Comparison of ENCODE assay signal across 1 cellular context in genomic region chr1:53889304-53890298, GRCh38.
TF ChIP-seq lines count a peak whose summit lies in the region.

Gene YIPF1 (minus strand): TSS chr1:53889797. CDS start chr1:53888937, 860 bp downstream.

TF ChIP-seq in K562, 482 proteins besides CTCF, POLR2A, EP300 and RAD21 (continued from another document and continues in another):
- TF ChIP-seq HMG20B (CRISPR knock-in tag; IDR thresholded peaks at IDR 0.05) (no peak), PTBP1 (IDR thresholded peaks at IDR 0.05; ENCODE audit: low read depth, low read length) (peak; percentile 97), RCOR1 (IDR thresholded peaks at IDR 0.05; ENCODE audit: borderline replicate concordance in 1 of 2, low read depth in 2 of 2, low read length in 2 of 2) (peak; percentile 94 to 99), CTBP1 (IDR thresholded peaks at IDR 0.05; ENCODE audit: borderline replicate concordance) (peak; percentile 41; the same call in 1 of the 2 replicates), NELFE (IDR thresholded peaks at IDR 0.05; ENCODE audit: insufficient read depth, insufficient read length) (no peak), SLC30A9 (CRISPR knock-in tag; IDR thresholded peaks at IDR 0.05) (no peak), IRF2 (CRISPR knock-in tag; IDR thresholded peaks at IDR 0.05) (no peak), STAG1 (CRISPR knock-in tag; IDR thresholded peaks at IDR 0.05; ENCODE audit: borderline replicate concordance) (0 out of 2 replicates have a peak, but pooled peaks have one; percentile 10), GTF2F1 (IDR thresholded peaks at IDR 0.05; ENCODE audit: low read depth, low read length) (no peak), HDAC1 (IDR thresholded peaks at IDR 0.05) (peak in 1 of 2 experiments; percentile 95; a peak in 3 of 4 replicates), PML (IDR thresholded peaks at IDR 0.05; ENCODE audit: low read length) (no peak), ZNF280B (CRISPR knock-in tag; IDR thresholded peaks at IDR 0.05) (no peak), ZC3H4 (CRISPR knock-in tag; IDR thresholded peaks at IDR 0.05; ENCODE audit: borderline replicate concordance) (0 out of 2 replicates have a peak, but pooled peaks have one; percentile 53), ETV5 (CRISPR knock-in tag; IDR thresholded peaks at IDR 0.05; ENCODE audit: low read depth) (peak; percentile 79), PCBP1 (IDR thresholded peaks at IDR 0.05; ENCODE audit: low read depth, low read length, poor library complexity, severe bottlenecking) (peak; percentile 80), TARDBP (IDR thresholded peaks at IDR 0.05) (no peak), FIP1L1 (IDR thresholded peaks at IDR 0.05; ENCODE audit: low read depth, low read length, poor library complexity, severe bottlenecking) (no peak), CEBPZ (IDR thresholded peaks at IDR 0.05; ENCODE audit: borderline replicate concordance, low read depth, low read length) (0 out of 2 replicates have a peak, but pooled peaks have one; percentile 24), TBP (optimal IDR thresholded peaks at IDR 0.05; ENCODE audit: low read depth, low read length) (peak; percentile 22), DACH1 (IDR thresholded peaks at IDR 0.05; ENCODE audit: partially characterized antibody) (peak; percentile 44), ARID3B (CRISPR knock-in tag; IDR thresholded peaks at IDR 0.05; ENCODE audit: borderline replicate concordance) (0 out of 2 replicates have a peak, but pooled peaks have one; percentile 28), TCF7 (IDR thresholded peaks at IDR 0.05; ENCODE audit: borderline replicate concordance) (peak; percentile 54; the same call in 1 of the 2 replicates), POLR2AphosphoS2 (IDR thresholded peaks at IDR 0.05; ENCODE audit: low read length) (no peak), ELF2 (CRISPR knock-in tag; IDR thresholded peaks at IDR 0.05) (0 out of 2 replicates have a peak, but pooled peaks have one; percentile 60), ZNF24 (IDR thresholded peaks at IDR 0.05) (peak; percentile 59; the same call in 1 of the 2 replicates), ZNF592 (IDR thresholded peaks at IDR 0.05) (0 out of 2 replicates have a peak, but pooled peaks have one; percentile 32)
- TF ChIP-seq, protein P1, sequence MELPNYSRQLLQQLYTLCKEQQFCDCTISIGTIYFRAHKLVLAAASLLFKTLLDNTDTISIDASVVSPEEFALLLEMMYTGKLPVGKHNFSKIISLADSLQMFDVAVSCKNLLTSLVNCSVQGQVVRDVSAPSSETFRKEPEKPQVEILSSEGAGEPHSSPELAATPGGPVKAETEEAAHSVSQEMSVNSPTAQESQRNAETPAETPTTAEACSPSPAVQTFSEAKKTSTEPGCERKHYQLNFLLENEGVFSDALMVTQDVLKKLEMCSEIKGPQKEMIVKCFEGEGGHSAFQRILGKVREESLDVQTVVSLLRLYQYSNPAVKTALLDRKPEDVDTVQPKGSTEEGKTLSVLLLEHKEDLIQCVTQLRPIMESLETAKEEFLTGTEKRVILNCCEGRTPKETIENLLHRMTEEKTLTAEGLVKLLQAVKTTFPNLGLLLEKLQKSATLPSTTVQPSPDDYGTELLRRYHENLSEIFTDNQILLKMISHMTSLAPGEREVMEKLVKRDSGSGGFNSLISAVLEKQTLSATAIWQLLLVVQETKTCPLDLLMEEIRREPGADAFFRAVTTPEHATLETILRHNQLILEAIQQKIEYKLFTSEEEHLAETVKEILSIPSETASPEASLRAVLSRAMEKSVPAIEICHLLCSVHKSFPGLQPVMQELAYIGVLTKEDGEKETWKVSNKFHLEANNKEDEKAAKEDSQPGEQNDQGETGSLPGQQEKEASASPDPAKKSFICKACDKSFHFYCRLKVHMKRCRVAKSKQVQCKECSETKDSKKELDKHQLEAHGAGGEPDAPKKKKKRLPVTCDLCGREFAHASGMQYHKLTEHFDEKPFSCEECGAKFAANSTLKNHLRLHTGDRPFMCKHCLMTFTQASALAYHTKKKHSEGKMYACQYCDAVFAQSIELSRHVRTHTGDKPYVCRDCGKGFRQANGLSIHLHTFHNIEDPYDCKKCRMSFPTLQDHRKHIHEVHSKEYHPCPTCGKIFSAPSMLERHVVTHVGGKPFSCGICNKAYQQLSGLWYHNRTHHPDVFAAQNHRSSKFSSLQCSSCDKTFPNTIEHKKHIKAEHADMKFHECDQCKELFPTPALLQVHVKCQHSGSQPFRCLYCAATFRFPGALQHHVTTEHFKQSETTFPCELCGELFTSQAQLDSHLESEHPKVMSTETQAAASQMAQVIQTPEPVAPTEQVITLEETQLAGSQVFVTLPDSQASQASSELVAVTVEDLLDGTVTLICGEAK (IDR thresholded peaks at IDR 0.05): peak; percentile 65
- TF ChIP-seq, protein P1 (CRISPR knock-in tag; IDR thresholded peaks at IDR 0.05): no peak
- TF ChIP-seq, protein P2, sequence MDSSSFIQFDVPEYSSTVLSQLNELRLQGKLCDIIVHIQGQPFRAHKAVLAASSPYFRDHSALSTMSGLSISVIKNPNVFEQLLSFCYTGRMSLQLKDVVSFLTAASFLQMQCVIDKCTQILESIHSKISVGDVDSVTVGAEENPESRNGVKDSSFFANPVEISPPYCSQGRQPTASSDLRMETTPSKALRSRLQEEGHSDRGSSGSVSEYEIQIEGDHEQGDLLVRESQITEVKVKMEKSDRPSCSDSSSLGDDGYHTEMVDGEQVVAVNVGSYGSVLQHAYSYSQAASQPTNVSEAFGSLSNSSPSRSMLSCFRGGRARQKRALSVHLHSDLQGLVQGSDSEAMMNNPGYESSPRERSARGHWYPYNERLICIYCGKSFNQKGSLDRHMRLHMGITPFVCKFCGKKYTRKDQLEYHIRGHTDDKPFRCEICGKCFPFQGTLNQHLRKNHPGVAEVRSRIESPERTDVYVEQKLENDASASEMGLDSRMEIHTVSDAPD (CRISPR knock-in tag; IDR thresholded peaks at IDR 0.05): no peak
- TF ChIP-seq, protein P3, sequence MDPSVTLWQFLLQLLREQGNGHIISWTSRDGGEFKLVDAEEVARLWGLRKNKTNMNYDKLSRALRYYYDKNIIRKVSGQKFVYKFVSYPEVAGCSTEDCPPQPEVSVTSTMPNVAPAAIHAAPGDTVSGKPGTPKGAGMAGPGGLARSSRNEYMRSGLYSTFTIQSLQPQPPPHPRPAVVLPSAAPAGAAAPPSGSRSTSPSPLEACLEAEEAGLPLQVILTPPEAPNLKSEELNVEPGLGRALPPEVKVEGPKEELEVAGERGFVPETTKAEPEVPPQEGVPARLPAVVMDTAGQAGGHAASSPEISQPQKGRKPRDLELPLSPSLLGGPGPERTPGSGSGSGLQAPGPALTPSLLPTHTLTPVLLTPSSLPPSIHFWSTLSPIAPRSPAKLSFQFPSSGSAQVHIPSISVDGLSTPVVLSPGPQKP (CRISPR knock-in tag; IDR thresholded peaks at IDR 0.05): no peak
